Comparison of ENCODE assay signal across 16 cellular contexts in the genomic region with DNA sequence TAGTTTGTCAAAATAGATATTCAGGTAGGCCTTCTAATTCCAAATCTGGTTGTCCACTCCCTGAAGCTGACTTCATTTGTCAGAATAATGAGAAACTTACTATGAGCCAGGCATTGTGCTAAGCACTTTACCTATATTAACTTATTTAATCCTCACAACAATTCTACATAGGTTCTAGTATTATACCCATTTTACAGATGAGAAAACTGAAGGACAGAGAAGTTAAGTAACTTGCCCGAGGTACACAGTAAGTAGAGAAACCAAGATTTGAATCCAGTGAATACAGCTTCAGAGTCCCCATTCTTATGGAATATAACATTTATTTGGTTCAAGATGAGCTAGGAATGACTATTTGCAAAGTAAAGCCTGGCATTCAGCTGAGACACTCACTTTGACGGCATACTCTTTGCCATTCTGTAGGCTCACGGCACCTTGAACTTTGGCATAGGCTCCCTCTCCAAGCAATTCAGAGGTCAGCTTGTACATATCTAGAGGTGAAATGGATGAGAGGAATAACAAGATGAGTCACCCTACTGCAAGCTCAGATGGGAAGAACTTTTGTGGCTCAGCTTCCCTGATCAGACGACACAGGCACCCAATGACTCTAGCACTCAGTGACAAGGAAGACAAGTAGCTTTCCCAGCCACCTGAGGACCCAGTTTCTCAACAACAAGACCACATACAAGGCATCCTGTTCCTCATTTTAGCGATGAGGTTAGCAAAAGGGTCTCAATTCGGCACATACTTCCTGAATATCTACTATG. TPM values are rescaled to one million over a fixed set of nuclear protein-coding genes. Genes with fewer than 3 reads are reported as not detected.
DNase-seq lines count a peak whose midpoint lies in the region; ATAC-seq lines count a peak whose summit lies in the region.
"Had no signal": no experiment of that assay in that cellular context is flagged by ENCODE, and none has a peak within 500 bp of the region (broad histone marks: within the 10 kb centered on the region; RNA-seq: fewer than 3 reads in every experiment).

No MANE protein-coding gene starts in this region.

- peak overlapping the region in 2 of 8 donors; percentile 35 to 68 for H3K4me3 Mint-ChIP-seq in CD4-positive, alpha-beta memory T cell

- H3K4me1 Mint-ChIP-seq in CD4-positive, alpha-beta memory T cell: peaks cover 17 to 40% (median 27%) of the 10 kb centered on the region in 4 donors

- H3K27me3 ChIP-seq in CD4-positive, alpha-beta memory T cell (ENCODE audit: insufficient read depth, low read length): no peaks in the 10 kb centered on the region
- H3K27me3 ChIP-seq: right lobe of liver had no signal

- ATAC-seq in HG03159 (IDR thresholded peaks at IDR 0.05; ENCODE audit: unreplicated experiment): no peak

- H3K27ac ChIP-seq in CD4-positive, alpha-beta memory T cell (ENCODE audit: low read depth, low read length): no peak overlapping the region

- no peaks in the 10 kb centered on the region for H3K9me3 Mint-ChIP-seq in CD4-positive, alpha-beta memory T cell
- H3K9me3 Mint-ChIP-seq: naive B cell had no signal

- peaks cover 32% of the 10 kb centered on the region for H3K4me1 ChIP-seq in CD4-positive, alpha-beta memory T cell (ENCODE audit: insufficient read depth, low read length)
- H3K4me1 ChIP-seq: right lobe of liver had no signal

- H3K36me3 ChIP-seq in CD4-positive, alpha-beta memory T cell (ENCODE audit: insufficient read depth, low read length): peaks cover 28% of the 10 kb centered on the region

- H3K36me3 Mint-ChIP-seq in CD4-positive, alpha-beta memory T cell: peaks cover 58 to 76% of the 10 kb centered on the region in 2 donors

- peak overlapping the region in 4 of 7 donors; percentile 24 to 73 (median 32) for H3K27ac Mint-ChIP-seq in CD4-positive, alpha-beta memory T cell

- no peak overlapping the region for H3K4me3 ChIP-seq in CD4-positive, alpha-beta memory T cell (ENCODE audit: low read length in 2 of 2)
- H3K4me3 ChIP-seq: right lobe of liver had no signal

- H3K9me3 ChIP-seq in CD4-positive, alpha-beta memory T cell (ENCODE audit: control insufficient read depth in 1 of 2, low read length in 2 of 2): no peaks in the 10 kb centered on the region
- H3K9me3 ChIP-seq: right lobe of liver had no signal

- DNase-seq in CD4-positive, alpha-beta memory T cell: no peak
- peak; percentile 16 for DNase-seq in HT1080 (ENCODE audit: low read depth)
- DNase-seq in UCSD-AML1 (lab: John Stamatoyannopoulos, UW; ENCODE audit: unreplicated experiment): peak; percentile 37
- peak; percentile 43 for DNase-seq in kidney tubule cell (ENCODE audit: low spot score)
- DNase-seq in GOT3 (lab: John Stamatoyannopoulos, UW): no peak
- DNase-seq in midbrain (lab: John Stamatoyannopoulos, UW): no peak
- DNase-seq: aorta; effector CD4-positive, alpha-beta T cell; left cardiac atrium; naive B cell; OCI-M1; right lobe of liver had no signal

- intact Hi-C loops in CD4-positive, alpha-beta memory T cell (cut with micrococcal nuclease): no loop called here

- POLR2A ChIA-PET in CD4-positive, alpha-beta memory T cell (lab: Charles Lee; ENCODE audit: partially characterized antibody): interaction anchor here (1.5 kb wide), 1 partner anchor 36 kb away, joined by 3 read pairs; no protein-coding TSS in a partner anchor

- CTCF ChIA-PET in CD4-positive, alpha-beta memory T cell (lab: Charles Lee; ENCODE audit: partially characterized antibody): no interaction called here

- no peaks in the 10 kb centered on the region for H3K27me3 Mint-ChIP-seq in CD4-positive, alpha-beta memory T cell
- H3K27me3 Mint-ChIP-seq: naive B cell had no signal

RNA-seq across cellular contexts. Expression of a gene that starts 23.7 kb away (rescaled TPM):
- total RNA-seq in CD4-positive, alpha-beta memory T cell: 10 to 100 TPM; 54.3 to 54.9 TPM
- polyA plus RNA-seq in CD4-positive, alpha-beta memory T cell: 10 to 100 TPM; 29.3 to 33.4 TPM
- 13.0 and 16.9 TPM in 2 replicates for total RNA-seq in HT1080 (2014; rRNA removed; shearing (Covaris generic))
- 13.1 and 13.8 TPM in 2 replicates for polyA plus RNA-seq in HT1080 (2015; cell fraction: cytosol; rRNA removed)
- polyA plus RNA-seq in HT1080 (2015; cell fraction: nucleus; rRNA removed): 27.3 and 34.8 TPM in 2 replicates

RNA-seq across cellular contexts. Expression of a gene that starts 28.9 kb away (rescaled TPM):
- total RNA-seq in CD4-positive, alpha-beta memory T cell: not detected
- polyA plus RNA-seq in CD4-positive, alpha-beta memory T cell: not detected
- not detected in 2 replicates for total RNA-seq in HT1080 (2014; rRNA removed; shearing (Covaris generic))
- not detected in 2 replicates for polyA plus RNA-seq in HT1080 (2015; cell fraction: cytosol; rRNA removed)
- polyA plus RNA-seq in HT1080 (2015; cell fraction: nucleus; rRNA removed): not detected in 2 replicates
- total RNA-seq: aorta, glomerular endothelial cell, left cardiac atrium, MCF 10A, right lobe of liver, subcutaneous adipose tissue had no signal

RNA-seq across cellular contexts. Expression of a gene that starts 36.3 kb away (rescaled TPM):
- 10 to 100 TPM; 27.8 to 29.5 TPM for total RNA-seq in CD4-positive, alpha-beta memory T cell
- 10 to 100 TPM in 1 of 2 donors, 1 to 10 TPM in 1; 9.8 to 19.1 TPM for polyA plus RNA-seq in CD4-positive, alpha-beta memory T cell
- total RNA-seq in HT1080 (2014; rRNA removed; shearing (Covaris generic)): 4.5 and 5.4 TPM in 2 replicates
- 4.6 and 4.7 TPM in 2 replicates for polyA plus RNA-seq in HT1080 (2015; cell fraction: cytosol; rRNA removed)
- polyA plus RNA-seq in HT1080 (2015; cell fraction: nucleus; rRNA removed): 6.7 and 8.6 TPM in 2 replicates

Comparison
In these comparisons a context has a peak if more than half of its experiments do, and no peak if none do; other contexts are left out.
1. DNase-seq: peak in HT1080 (single experiment), UCSD-AML1 (single experiment) and kidney tubule cell (single experiment); none in CD4-positive, alpha-beta memory T cell (0 of 5), GOT3 (single experiment) and midbrain (single experiment).